19 cellular contexts compared by ENCODE assay signal in the genomic region with DNA sequence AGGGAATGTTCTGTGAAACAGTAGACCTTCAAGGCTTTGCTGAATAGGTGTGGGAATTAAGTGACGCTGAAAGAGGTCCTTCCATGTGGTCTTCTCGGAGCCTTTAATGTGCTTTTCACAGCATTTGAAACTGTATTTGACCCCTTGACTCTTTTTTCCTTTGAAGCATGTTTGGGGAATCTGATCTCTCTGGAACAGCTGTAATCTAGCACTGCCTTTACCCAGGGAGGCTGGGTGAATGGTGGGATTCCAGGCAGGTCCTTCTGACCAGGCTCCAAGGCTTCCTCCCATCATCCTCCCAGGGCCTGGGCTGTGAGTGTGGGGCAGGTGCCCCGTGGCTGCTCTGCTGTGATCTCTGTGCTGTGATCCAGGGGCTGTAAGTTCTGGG. TPM values are rescaled to one million over a fixed set of nuclear protein-coding genes. Genes with fewer than 3 reads are reported as not detected.
A peak's percentile ranks its signal among the peaks of the same experiment; 100 is the strongest.
DNase-seq lines count a peak whose midpoint lies in the region; ATAC-seq and TF ChIP-seq lines count a peak whose summit lies in the region.
"Had no signal": no experiment of that assay in that cellular context is flagged by ENCODE, and none has a peak within 500 bp of the region (broad histone marks: within the 10 kb centered on the region; RNA-seq: fewer than 3 reads in every experiment).

No MANE protein-coding gene starts in this region.

- H3K27me3 Mint-ChIP-seq in activated T-cell treated with anti-CD3 and anti-CD28 coated beads, Interleukin-2, amount 50 U/mL, for 24 hours: no peaks in the 10 kb centered on the region
- no peaks in the 10 kb centered on the region for H3K27me3 Mint-ChIP-seq in T-cell
- peaks cover 7% of the 10 kb centered on the region for H3K27me3 Mint-ChIP-seq in endothelial cell (ENCODE audit: unreplicated experiment)
- H3K27me3 Mint-ChIP-seq in progenitor cell of endocrine pancreas: no peaks in the 10 kb centered on the region

- peaks cover 91% of the 10 kb centered on the region for H3K36me3 Mint-ChIP-seq in activated T-cell treated with anti-CD3 and anti-CD28 coated beads, Interleukin-2, amount 50 U/mL, for 24 hours (ENCODE audit: low read depth)
- peaks cover 45% of the 10 kb centered on the region for H3K36me3 Mint-ChIP-seq in T-cell
- peaks cover 7% of the 10 kb centered on the region for H3K36me3 Mint-ChIP-seq in endothelial cell (ENCODE audit: low read depth, unreplicated experiment)
- H3K36me3 Mint-ChIP-seq in progenitor cell of endocrine pancreas (ENCODE audit: insufficient read depth): no peaks in the 10 kb centered on the region

- peaks cover 84% of the 10 kb centered on the region for H3K4me1 Mint-ChIP-seq in activated T-cell treated with anti-CD3 and anti-CD28 coated beads, Interleukin-2, amount 50 U/mL, for 24 hours (ENCODE audit: low read depth)
- H3K4me1 Mint-ChIP-seq in T-cell: peaks cover 82 to 92% (median 91%) of the 10 kb centered on the region in 3 donors
- H3K4me1 Mint-ChIP-seq in endothelial cell (ENCODE audit: unreplicated experiment): peaks cover 50% of the 10 kb centered on the region
- peaks cover 18% of the 10 kb centered on the region for H3K4me1 Mint-ChIP-seq in progenitor cell of endocrine pancreas (ENCODE audit: low read depth)

- H3K9me3 Mint-ChIP-seq in activated T-cell treated with anti-CD3 and anti-CD28 coated beads, Interleukin-2, amount 50 U/mL, for 24 hours: no peaks in the 10 kb centered on the region
- H3K9me3 Mint-ChIP-seq in T-cell: no peaks in the 10 kb centered on the region
- H3K9me3 Mint-ChIP-seq in endothelial cell (ENCODE audit: unreplicated experiment): no peaks in the 10 kb centered on the region
- no peaks in the 10 kb centered on the region for H3K9me3 Mint-ChIP-seq in progenitor cell of endocrine pancreas (ENCODE audit: low read depth)

- POLR2A ChIA-PET in T-cell (lab: Charles Lee): interaction anchor here (0.6 to 0.8 kb wide), 4 partner anchors 12 to 1602 kb away, joined by 3 to 9 read pairs (median 4); no protein-coding TSS in a partner anchor

- peak overlapping the region; percentile 99 for H3K27ac Mint-ChIP-seq in activated T-cell treated with anti-CD3 and anti-CD28 coated beads, Interleukin-2, amount 50 U/mL, for 24 hours
- H3K27ac Mint-ChIP-seq in T-cell: peak overlapping the region; percentile 100
- H3K27ac Mint-ChIP-seq in endothelial cell (ENCODE audit: unreplicated experiment): peak overlapping the region; percentile 13
- H3K27ac Mint-ChIP-seq in progenitor cell of endocrine pancreas: peak overlapping the region; percentile 59

- peak overlapping the region; percentile 98 for H3K4me3 Mint-ChIP-seq in activated T-cell treated with anti-CD3 and anti-CD28 coated beads, Interleukin-2, amount 50 U/mL, for 24 hours
- H3K4me3 Mint-ChIP-seq in T-cell: peak overlapping the region; percentile 85 to 98 (median 93)
- H3K4me3 Mint-ChIP-seq in endothelial cell (ENCODE audit: unreplicated experiment): no peak overlapping the region
- no peak overlapping the region for H3K4me3 Mint-ChIP-seq in progenitor cell of endocrine pancreas (ENCODE audit: low read depth)

- CTCF ChIA-PET in T-cell (lab: Charles Lee): interaction anchor here (0.8 to 1.4 kb wide), 5 partner anchors 18 to 127 kb away, joined by 3 to 5 read pairs (median 4); no protein-coding TSS in a partner anchor

- DNase-seq in activated T-cell treated with anti-CD3 and anti-CD28 coated beads, Interleukin-2, amount 50 U/mL, for 24 hours: no peak
- DNase-seq in activated T-cell treated with anti-CD3 and anti-CD28 coated beads for 4 hours (no peak), T-cell (no peak), endothelial cell (ENCODE audit: low spot score) (no peak), progenitor cell of endocrine pancreas (ENCODE audit: low spot score, unreplicated experiment) (no peak), left colon (no peak), A172 (ENCODE audit: low spot score) (no peak)
- DNase-seq in stimulated activated CD4-positive, alpha-beta T cell treated with anti-CD3 and anti-CD28 coated beads, Interleukin-2, amount 100 ng/mL, for 48 hours: no peak
- DNase-seq: activated CD8-positive, alpha-beta memory T cell treated with anti-CD3 and anti-CD28 coated beads, Interleukin-2, amount 50 U/mL, for 4 hours; GF-D8; mesenchymal stem cell; MG63; NCI-H1930; NCI-H526 treated with DMSO at 0.1 percent for 48 hours; PC-9; SK-N-SH; stomach; uterus had no signal

- no peak for TF ChIP-seq CTCF in endothelial cell (IDR thresholded peaks at IDR 0.05; ENCODE audit: unreplicated experiment)
- TF ChIP-seq CTCF in progenitor cell of endocrine pancreas (IDR thresholded peaks at IDR 0.05; ENCODE audit: unreplicated experiment): no peak

- ATAC-seq in T-cell (replicated peaks in 1 of 4) (no peak), left colon (no peak)

- intact Hi-C loops in left colon (cut with DNase I, micrococcal nuclease): no loop called here

RNA-seq across cellular contexts. Expression of gene ZAP70, which starts 4.2 kb away (rescaled TPM):
- 100 to 1,000 TPM; 449 to 534 (median 468) TPM for total RNA-seq in T-cell
- 93.4 TPM for total RNA-seq in endothelial cell (ENCODE audit: unreplicated experiment)
- 2.6 and 3.8 TPM in 2 replicates for total RNA-seq in progenitor cell of endocrine pancreas
- 1 to 10 TPM; 2.8 to 2.9 TPM for total RNA-seq in left colon
- total RNA-seq in A172 (2014; rRNA removed; shearing (Covaris generic)): not detected in 2 replicates
- total RNA-seq: H1, PC-9 had no signal

RNA-seq across cellular contexts. Expression of gene C2orf92, which starts 48.1 kb away (rescaled TPM):
- 10 to 100 TPM; 15.3 to 24.1 (median 16.6) TPM for total RNA-seq in T-cell
- total RNA-seq in endothelial cell (ENCODE audit: unreplicated experiment): 15.1 TPM
- total RNA-seq in progenitor cell of endocrine pancreas: 15.9 and 17.4 TPM in 2 replicates
- total RNA-seq in left colon: 1 to 10 TPM; 7.2 to 7.8 TPM
- 0.86 and 8.6 TPM in 2 replicates for total RNA-seq in A172 (2014; rRNA removed; shearing (Covaris generic))

RNA-seq across cellular contexts. Expression of gene ACTR1B, which starts 53.8 kb away (rescaled TPM):
- 100 to 1,000 TPM in 3 of 5 donors, 10 to 100 TPM in 2; 86.3 to 124 (median 101) TPM for total RNA-seq in T-cell
- 52.1 TPM for total RNA-seq in endothelial cell (ENCODE audit: unreplicated experiment)
- total RNA-seq in progenitor cell of endocrine pancreas: 87.4 and 88.5 TPM in 2 replicates
- 10 to 100 TPM; 67.4 to 79.2 TPM for total RNA-seq in left colon
- total RNA-seq in A172 (2014; rRNA removed; shearing (Covaris generic)): 63.5 and 63.7 TPM in 2 replicates

Comparison
In these comparisons a context has a peak if more than half of its experiments do, and no peak if none do; other contexts are left out.
1. H3K27ac Mint-ChIP-seq: peak in every context shown above with its lines; median percentile 100 in T-cell; 99 in activated T-cell treated with anti-CD3 and anti-CD28 coated beads, Interleukin-2, amount 50 U/mL, for 24 hours; 59 in progenitor cell of endocrine pancreas; 13 in endothelial cell.
2. H3K4me3 Mint-ChIP-seq: peak in activated T-cell treated with anti-CD3 and anti-CD28 coated beads, Interleukin-2, amount 50 U/mL, for 24 hours (single experiment) and T-cell (3 of 3); none in endothelial cell (single experiment) and progenitor cell of endocrine pancreas (single experiment).
3. RNA of gene ZAP70, which starts 4.2 kb away (total RNA-seq): 449 to 534 TPM in T-cell and 93.4 TPM in endothelial cell (single experiment); 2.6 to 3.8 TPM in progenitor cell of endocrine pancreas, 2.8 to 2.9 TPM in left colon and not detected in A172; every median in the first group is over 10 times any median in the second.